28 cellular contexts compared by ENCODE assay signal in the genomic region with DNA sequence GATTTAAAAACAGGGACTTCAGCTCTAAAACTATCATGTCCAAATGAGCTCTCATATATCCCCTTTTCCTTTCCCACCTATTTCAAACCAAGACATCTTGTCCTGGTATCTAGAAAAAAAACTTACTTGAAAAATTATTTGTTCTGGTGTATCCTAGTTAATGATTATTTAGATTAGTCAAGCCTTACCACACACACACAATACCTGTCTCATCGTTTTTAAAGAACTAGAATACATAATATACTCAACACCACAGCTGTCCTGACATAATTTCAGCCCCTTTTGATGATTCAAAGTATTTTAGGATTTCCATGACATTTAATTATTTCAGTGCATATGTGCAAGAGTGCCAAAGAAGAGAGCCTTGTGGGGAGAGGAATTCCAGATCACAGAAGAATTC.
"Had no signal": no experiment of that assay in that cellular context is flagged by ENCODE, and none has a peak within 500 bp of the region (broad histone marks: within the 10 kb centered on the region; RNA-seq: fewer than 3 reads in every experiment).

No MANE protein-coding gene starts in this region.

- H3K4me2 ChIP-seq: KMS-11 had no signal

- H3K27ac ChIP-seq: KMS-11, SK-N-MC, VCaP had no signal

- H3K27me3 ChIP-seq: MG63 had no signal

- H3K36me3 ChIP-seq: MG63 had no signal

- H3K4me3 ChIP-seq: MG63, SK-N-MC had no signal

- H3K9me3 ChIP-seq: MG63 had no signal

- H3K36me3 Mint-ChIP-seq: activated CD4-positive, alpha-beta memory T cell treated with anti-CD3 and anti-CD28 coated beads for 36 hours; activated naive CD4-positive, alpha-beta T cell treated with anti-CD3 and anti-CD28 coated beads, Interleukin-2, amount 10 ng/mL, durations not matched to agents 7 days and 5 days; activated naive CD8-positive, alpha-beta T cell treated with anti-CD3 and anti-CD28 coated beads for 36 hours had no signal

- DNase-seq: activated CD4-positive, alpha-beta memory T cell treated with anti-CD3 and anti-CD28 coated beads for 36 hours; activated CD4-positive, alpha-beta T cell treated with anti-CD3 and anti-CD28 coated beads, Interleukin-2, amount 10 ng/mL, durations not matched to agents 7 days and 5 days; activated CD4-positive, CD25-positive, alpha-beta regulatory T cell; activated CD8-positive, alpha-beta memory T cell treated with anti-CD3 and anti-CD28 coated beads for 24 hours; activated gamma-delta T cell treated with Interleukin-2 at 50 U/mL for 16 hours; activated naive CD4-positive, alpha-beta T cell treated with anti-CD3 and anti-CD28 coated beads, Interleukin-2, amount 10 ng/mL, durations not matched to agents 7 days and 5 days; activated naive CD8-positive, alpha-beta T cell treated with anti-CD3 and anti-CD28 coated beads for 36 hours; activated T-cell treated with anti-CD3 and anti-CD28 coated beads, Interleukin-2, amount 50 U/mL, for 48 hours; MG63; MV-4-11; NCI-H1092 treated with DMSO at 0.1 percent for 48 hours; NCI-H1417 treated with DMSO at 0.1 percent for 48 hours; NCI-H1694; NCI-H2029; NCI-H2107; NCI-H2171 treated with DMSO at 0.1 percent for 48 hours; NCI-H226; NCI-H510A; NCI-H526 treated with DMSO at 0.1 percent for 48 hours; NCI-H82; RPMI8226; T-cell; T-helper 2 cell had no signal

- H3K4me1 Mint-ChIP-seq: activated CD4-positive, alpha-beta T cell treated with anti-CD3 and anti-CD28 coated beads, Interleukin-2, amount 10 ng/mL, durations not matched to agents 7 days and 5 days; activated naive CD4-positive, alpha-beta T cell treated with anti-CD3 and anti-CD28 coated beads, Interleukin-2, amount 10 ng/mL, durations not matched to agents 7 days and 5 days; activated naive CD8-positive, alpha-beta T cell treated with anti-CD3 and anti-CD28 coated beads for 36 hours; T-cell had no signal

- H3K9me3 Mint-ChIP-seq: activated naive CD4-positive, alpha-beta T cell treated with anti-CD3 and anti-CD28 coated beads, Interleukin-2, amount 10 ng/mL, durations not matched to agents 7 days and 5 days; activated T-helper 2 cell treated with anti-CD3 and anti-CD28 coated beads, Interferon-gamma antibody, Interleukin-2, Interleukin-4, amounts not matched to agents 10 μg/mL and 5 μg/mL and 100 μg/mL, durations not matched to agents 14 hours and 24 hours and 36 hours had no signal

- H3K9ac ChIP-seq: KMS-11 had no signal

- H3K4me3 Mint-ChIP-seq: activated CD4-positive, alpha-beta memory T cell treated with anti-CD3 and anti-CD28 coated beads for 36 hours; activated CD4-positive, alpha-beta T cell treated with anti-CD3 and anti-CD28 coated beads, Interleukin-2, amount 10 ng/mL, durations not matched to agents 7 days and 5 days; activated naive CD4-positive, alpha-beta T cell treated with anti-CD3 and anti-CD28 coated beads, Interleukin-2, amount 10 ng/mL, durations not matched to agents 7 days and 5 days; activated naive CD8-positive, alpha-beta T cell treated with anti-CD3 and anti-CD28 coated beads for 36 hours; T-cell had no signal

- ATAC-seq: Right ventricle myocardium inferior, T-cell had no signal

- H3K27ac Mint-ChIP-seq: activated CD4-positive, alpha-beta memory T cell treated with anti-CD3 and anti-CD28 coated beads for 36 hours; activated CD4-positive, alpha-beta T cell treated with anti-CD3 and anti-CD28 coated beads, Interleukin-2, amount 10 ng/mL, durations not matched to agents 7 days and 5 days; activated naive CD4-positive, alpha-beta T cell treated with anti-CD3 and anti-CD28 coated beads, Interleukin-2, amount 10 ng/mL, durations not matched to agents 7 days and 5 days; activated naive CD8-positive, alpha-beta T cell treated with anti-CD3 and anti-CD28 coated beads for 36 hours; activated T-helper 2 cell treated with anti-CD3 and anti-CD28 coated beads, Interferon-gamma antibody, Interleukin-2, Interleukin-4, amounts not matched to agents 10 μg/mL and 5 μg/mL and 100 μg/mL, durations not matched to agents 14 hours and 24 hours and 36 hours; T-cell had no signal
